36 cellular contexts compared by ENCODE assay signal in the genomic region with DNA sequence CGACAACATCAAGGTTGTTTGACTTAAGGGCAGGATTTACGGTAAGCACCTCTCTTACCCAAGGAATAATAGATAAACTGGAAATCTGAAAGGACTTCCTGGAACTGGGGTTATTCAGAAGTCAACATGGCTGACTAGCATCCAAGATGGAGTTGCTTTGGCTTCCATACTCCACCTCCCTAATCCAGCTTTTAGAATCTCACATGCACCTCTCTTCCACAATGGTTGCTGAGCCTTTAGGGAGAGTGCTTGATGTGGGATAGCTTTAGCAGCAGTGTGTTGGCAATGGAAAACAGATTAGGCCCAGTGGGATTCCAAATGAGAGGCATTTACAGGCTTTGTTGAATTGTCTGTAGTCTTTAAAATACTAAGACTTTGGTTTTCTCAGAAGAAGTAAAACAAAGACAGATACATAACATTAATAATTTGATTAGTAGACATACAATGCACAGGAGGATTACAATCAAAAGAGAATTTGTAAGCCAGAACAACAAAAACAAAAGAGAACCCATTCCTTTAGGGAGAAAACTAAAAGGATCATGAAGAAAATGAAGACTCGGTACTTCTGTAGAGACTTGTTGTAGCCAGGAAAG.
"Had no signal": no experiment of that assay in that cellular context is flagged by ENCODE, and none has a peak within 500 bp of the region (broad histone marks: within the 10 kb centered on the region; RNA-seq: fewer than 3 reads in every experiment).

No MANE protein-coding gene starts in this region.

- H3K4me2 ChIP-seq: PC-9 had no signal

- H3K36me3 Mint-ChIP-seq: activated CD4-positive, alpha-beta memory T cell treated with anti-CD3 and anti-CD28 coated beads for 36 hours; activated naive CD4-positive, alpha-beta T cell treated with anti-CD3 and anti-CD28 coated beads, Interleukin-2, amount 50 U/mL, for 72 hours had no signal

- ATAC-seq: activated naive CD4-positive, alpha-beta T cell treated with anti-CD3 and anti-CD28 coated beads, Interleukin-2, amount 50 U/mL, for 72 hours; activated T-cell treated with anti-CD3 and anti-CD28 coated beads, Interleukin-2, amount 50 U/mL, for 4 hours; body of pancreas; Right ventricle myocardium inferior; SK-N-SH treated with all-trans-retinoic acid at 6 μM for 48 hours had no signal

- FAIRE-seq: astrocyte, RCC 7860, TTC549 had no signal

- H3K27me3 ChIP-seq: adrenal gland, body of pancreas, breast epithelium had no signal

- H3K4me3 Mint-ChIP-seq: activated B cell treated with CpG ODN at 0.5 μM for 24 hours; activated CD4-positive, alpha-beta memory T cell treated with anti-CD3 and anti-CD28 coated beads for 36 hours; activated naive CD4-positive, alpha-beta T cell treated with anti-CD3 and anti-CD28 coated beads for 36 hours; activated T-cell treated with anti-CD3 and anti-CD28 coated beads, Interleukin-2, amount 50 U/mL, for 4 hours; activated T-helper 1 cell treated with anti-CD3 and anti-CD28 coated beads, Interleukin-12 subunit alpha, Interleukin-12 subunit beta, Interleukin-2, Interleukin-4 antibody, amounts not matched to agents 30 ng/mL and 10 ng/mL and 1 ng/mL, durations not matched to agents 14 hours and 24 hours and 36 hours had no signal

- H2AFZ ChIP-seq: PC-9 had no signal

- H3K4me1 Mint-ChIP-seq: activated B cell treated with CpG ODN at 0.5 μM for 24 hours had no signal

- H3K9me3 ChIP-seq: adrenal gland, body of pancreas, breast epithelium had no signal

- H3K4me3 ChIP-seq: adrenal gland, body of pancreas, breast epithelium, PC-9 had no signal

- H3K27me3 Mint-ChIP-seq: activated CD4-positive, alpha-beta memory T cell treated with anti-CD3 and anti-CD28 coated beads for 36 hours had no signal

- DNase-seq: activated B cell treated with CpG ODN at 0.5 μM for 24 hours; activated CD4-positive, alpha-beta memory T cell treated with anti-CD3 and anti-CD28 coated beads for 36 hours; activated CD4-positive, alpha-beta T cell treated with anti-CD3 and anti-CD28 coated beads for 4 hours; activated CD4-positive, alpha-beta T cell treated with anti-CD3 and anti-CD28 coated beads, Interleukin-2, amount 50 U/mL, for 1 hour; activated CD4-positive, CD25-positive, alpha-beta regulatory T cell treated with anti-CD3 and anti-CD28 coated beads, Interleukin-2, amount 50 U/mL, for 72 hours; activated CD8-positive, alpha-beta memory T cell treated with anti-CD3 and anti-CD28 coated beads, Interleukin-2, amount 50 U/mL, for 4 hours; activated gamma-delta T cell treated with Interleukin-2 at 50 U/mL for 16 hours; activated naive CD4-positive, alpha-beta T cell treated with anti-CD3 and anti-CD28 coated beads for 36 hours; activated T-cell treated with anti-CD3 and anti-CD28 coated beads for 4 hours; activated T-cell treated with anti-CD3 and anti-CD28 coated beads, Interleukin-2, amount 50 U/mL, for 4 hours; adrenal gland; body of pancreas; caudate nucleus; cerebellar nuclear complex; Karpas-422; NCI-H1105; NCI-H1417 treated with DMSO at 0.1 percent for 48 hours; NCI-H187 treated with DMSO at 0.1 percent for 48 hours; NCI-H2081; NCI-H345; NCI-H526; NCI-H748 treated with DMSO at 0.1 percent for 48 hours; NK-92 treated with Interleukin-12 subunit alpha and Interleukin-12 subunit beta, amount 100 ng/mL, for 24 hours; PC-9; SIG-M5; T-helper 1 cell; T1000 had no signal

- H3K27ac ChIP-seq: adrenal gland, body of pancreas, breast epithelium, PC-9, RWPE1 had no signal

- H3K9me3 Mint-ChIP-seq: activated B cell treated with CpG ODN at 0.5 μM for 24 hours; activated CD4-positive, alpha-beta memory T cell treated with anti-CD3 and anti-CD28 coated beads for 36 hours; activated naive CD4-positive, alpha-beta T cell treated with anti-CD3 and anti-CD28 coated beads for 36 hours; activated naive CD4-positive, alpha-beta T cell treated with anti-CD3 and anti-CD28 coated beads, Interleukin-2, amount 50 U/mL, for 72 hours; activated T-cell treated with anti-CD3 and anti-CD28 coated beads, Interleukin-2, amount 50 U/mL, for 4 hours; activated T-helper 1 cell treated with anti-CD3 and anti-CD28 coated beads, Interleukin-12 subunit alpha, Interleukin-12 subunit beta, Interleukin-2, Interleukin-4 antibody, amounts not matched to agents 30 ng/mL and 10 ng/mL and 1 ng/mL, durations not matched to agents 14 hours and 24 hours and 36 hours had no signal

- H3K36me3 ChIP-seq: adrenal gland, breast epithelium had no signal

- H3K27ac Mint-ChIP-seq: activated B cell treated with CpG ODN at 0.5 μM for 24 hours; activated CD4-positive, alpha-beta memory T cell treated with anti-CD3 and anti-CD28 coated beads for 36 hours; activated naive CD4-positive, alpha-beta T cell treated with anti-CD3 and anti-CD28 coated beads for 36 hours; activated naive CD4-positive, alpha-beta T cell treated with anti-CD3 and anti-CD28 coated beads, Interleukin-2, amount 50 U/mL, for 72 hours; activated T-helper 1 cell treated with anti-CD3 and anti-CD28 coated beads, Interleukin-12 subunit alpha, Interleukin-12 subunit beta, Interleukin-2, Interleukin-4 antibody, amounts not matched to agents 30 ng/mL and 10 ng/mL and 1 ng/mL, durations not matched to agents 14 hours and 24 hours and 36 hours had no signal

- H3K4me1 ChIP-seq: adrenal gland, body of pancreas, breast epithelium had no signal
